1 cellular context compared by ENCODE assay signal in the genomic region with DNA sequence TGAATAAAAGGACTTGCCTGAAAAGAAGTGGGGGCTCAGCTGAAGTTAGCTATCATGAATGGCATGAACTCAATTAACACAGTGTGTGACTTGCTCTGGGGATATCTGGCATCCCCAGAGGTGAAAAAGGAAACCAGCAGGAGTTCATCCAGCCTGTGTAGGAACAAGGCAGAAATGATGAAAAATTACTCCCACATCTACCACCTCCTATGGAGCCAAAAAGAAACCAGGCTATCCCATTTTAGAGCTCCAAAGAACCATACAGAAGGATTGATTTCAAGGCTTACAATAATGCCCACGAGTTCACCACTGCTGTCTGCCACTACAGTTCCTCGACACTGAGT.
TF ChIP-seq lines count a peak whose summit lies in the region.

No MANE protein-coding gene starts in this region.

TF ChIP-seq in WTC11, 78 proteins besides CTCF, POLR2A, EP300 and RAD21 (continued from another document):
- TF ChIP-seq, protein P1, sequence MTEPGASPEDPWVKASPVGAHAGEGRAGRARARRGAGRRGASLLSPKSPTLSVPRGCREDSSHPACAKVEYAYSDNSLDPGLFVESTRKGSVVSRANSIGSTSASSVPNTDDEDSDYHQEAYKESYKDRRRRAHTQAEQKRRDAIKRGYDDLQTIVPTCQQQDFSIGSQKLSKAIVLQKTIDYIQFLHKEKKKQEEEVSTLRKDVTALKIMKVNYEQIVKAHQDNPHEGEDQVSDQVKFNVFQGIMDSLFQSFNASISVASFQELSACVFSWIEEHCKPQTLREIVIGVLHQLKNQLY (CRISPR knock-in tag; IDR thresholded peaks at IDR 0.05), result no peak
- TF ChIP-seq FOXK1 (CRISPR knock-in tag; IDR thresholded peaks at IDR 0.05) (no peak), ZNF121 (CRISPR knock-in tag; IDR thresholded peaks at IDR 0.05) (no peak), ATF1 (CRISPR knock-in tag; IDR thresholded peaks at IDR 0.05) (no peak)
